ENCODE assay signal across 16 cellular contexts in genomic region chr5:139908749-139909148, GRCh38.
A peak's percentile ranks its signal among the peaks of the same experiment; 100 is the strongest.
DNase-seq lines count a peak whose midpoint lies in the region; ATAC-seq and TF ChIP-seq lines count a peak whose summit lies in the region.
"Had no signal": no experiment of that assay in that cellular context is flagged by ENCODE, and none has a peak within 500 bp of the region (broad histone marks: within the 10 kb centered on the region; RNA-seq: fewer than 3 reads in every experiment).

No MANE protein-coding gene starts in this region.

- intact Hi-C loops in ovary (cut with DNase I): loop anchor here in 1 of 4 donors (5.0 to 10.0 kb wide), 2 partner anchors 41 to 46 kb away; no protein-coding TSS in a partner anchor

- no peaks in the 10 kb centered on the region for H3K36me3 Mint-ChIP-seq in H9 (ENCODE audit: insufficient read depth in 1 of 3, low read depth in 3 of 3)
- no peaks in the 10 kb centered on the region for H3K36me3 Mint-ChIP-seq in endodermal cell (ENCODE audit: low read depth)
- H3K36me3 Mint-ChIP-seq in endothelial cell (ENCODE audit: low read depth, unreplicated experiment): no peaks in the 10 kb centered on the region
- H3K36me3 Mint-ChIP-seq: brain; CD4-positive, CD25-positive, alpha-beta regulatory T cell had no signal

- no peak overlapping the region for H3K4me3 ChIP-seq in endodermal cell (ENCODE audit: low read length)
- H3K4me3 ChIP-seq in ovary: no peak overlapping the region
- H3K4me3 ChIP-seq: lung had no signal

- H3K27me3 Mint-ChIP-seq in H9 (ENCODE audit: low read depth) (peaks cover 25% of the 10 kb centered on the region), endodermal cell (ENCODE audit: insufficient read depth) (peaks cover 24% of the 10 kb centered on the region), endothelial cell (ENCODE audit: unreplicated experiment) (peaks cover 4% of the 10 kb centered on the region)

- H3K9ac ChIP-seq in H9 (ENCODE audit: extremely low read depth, insufficient read length, low read length) (no peak overlapping the region), endodermal cell (ENCODE audit: extremely low read depth, low read length, poor library complexity, severe bottlenecking) (no peak overlapping the region)

- no peak overlapping the region for H3K14ac ChIP-seq in H9 (ENCODE audit: insufficient read depth, low read length)

- no peak overlapping the region for H3K23ac ChIP-seq in H9 (ENCODE audit: insufficient read length, low read depth, low read length)

- H3K36me3 ChIP-seq in endodermal cell (ENCODE audit: control insufficient read depth, insufficient read depth, low read length): no peaks in the 10 kb centered on the region
- H3K36me3 ChIP-seq in ovary: no peaks in the 10 kb centered on the region

- H3K4me1 ChIP-seq in H9 (ENCODE audit: insufficient read depth, low read length): no peaks in the 10 kb centered on the region
- peaks cover 4% of the 10 kb centered on the region for H3K4me1 ChIP-seq in endodermal cell (ENCODE audit: control insufficient read depth, insufficient read depth, low read length)
- H3K4me1 ChIP-seq in ovary (ENCODE audit: insufficient read depth): peaks cover 10% of the 10 kb centered on the region

- H2BK15ac ChIP-seq in H9 (ENCODE audit: low read depth, low read length): no peak overlapping the region

- H3K9me3 Mint-ChIP-seq in H9: no peaks in the 10 kb centered on the region
- no peaks in the 10 kb centered on the region for H3K9me3 Mint-ChIP-seq in endodermal cell
- no peaks in the 10 kb centered on the region for H3K9me3 Mint-ChIP-seq in endothelial cell (ENCODE audit: unreplicated experiment)
- H3K9me3 Mint-ChIP-seq: brain; CD4-positive, CD25-positive, alpha-beta regulatory T cell; T-helper 1 cell treated with Interleukin-12 subunit alpha and Interleukin-12 subunit beta and Interleukin-4 antibody, amounts not matched to agents 30 μg/mL and 1 μg/mL, for 36 hours had no signal

- H2BK120ac ChIP-seq in H9 (ENCODE audit: low read depth, low read length, poor library complexity, severe bottlenecking): no peak overlapping the region

- H2BK20ac ChIP-seq in H9 (ENCODE audit: low read depth, low read length, poor library complexity, severe bottlenecking): no peak overlapping the region

- no peaks in the 10 kb centered on the region for H3K79me2 ChIP-seq in H9 (ENCODE audit: insufficient read depth, low read length)

- no peak overlapping the region for H2BK12ac ChIP-seq in H9 (ENCODE audit: insufficient read length, low read depth, low read length)

- no peak overlapping the region for H4K91ac ChIP-seq in H9 (ENCODE audit: insufficient read length, low read depth, low read length)

- no peaks in the 10 kb centered on the region for H3K9me3 ChIP-seq in H9 (ENCODE audit: control insufficient read depth, low read depth, low read length)
- H3K9me3 ChIP-seq in endodermal cell (ENCODE audit: control insufficient read depth, low read length): no peaks in the 10 kb centered on the region
- no peaks in the 10 kb centered on the region for H3K9me3 ChIP-seq in ovary

- H3K27ac ChIP-seq in H9 (ENCODE audit: insufficient read length, low read depth, low read length) (no peak overlapping the region), endodermal cell (ENCODE audit: low read depth, low read length) (no peak overlapping the region), ovary (no peak overlapping the region)

- no peak for TF ChIP-seq CTCF in H9 (conservative IDR thresholded peaks at IDR 0.05)
- TF ChIP-seq CTCF in endodermal cell (conservative IDR thresholded peaks at IDR 0.05): no peak
- TF ChIP-seq CTCF in ovary (IDR thresholded peaks at IDR 0.05): no peak
- TF ChIP-seq CTCF in endothelial cell (IDR thresholded peaks at IDR 0.05; ENCODE audit: unreplicated experiment): no peak

- H3K27me3 ChIP-seq in H9 (ENCODE audit: insufficient read depth, low read length) (peaks cover 9% of the 10 kb centered on the region), endodermal cell (ENCODE audit: control insufficient read depth, insufficient read depth, low read length, poor library complexity, severe bottlenecking) (peaks cover 61% of the 10 kb centered on the region), ovary (no peaks in the 10 kb centered on the region)

- H3K4me1 Mint-ChIP-seq in H9 (peaks cover 0 to 5% of the 10 kb centered on the region in 2 experiments; a peak in 2 of 4 replicates), endodermal cell (peaks cover 4% of the 10 kb centered on the region), endothelial cell (ENCODE audit: unreplicated experiment) (no peaks in the 10 kb centered on the region)

- H3K79me1 ChIP-seq in H9 (ENCODE audit: insufficient read depth, low read depth, low read length, poor library complexity, severe bottlenecking): no peaks in the 10 kb centered on the region

- no peak for TF ChIP-seq EP300 in ovary (IDR thresholded peaks at IDR 0.05)

- H2AK5ac ChIP-seq in H9 (ENCODE audit: insufficient read length, low read length): no peak overlapping the region

- no CpG with 5 or more reads among the region's 2 CpGs for WGBS in H9 (ENCODE audit: extremely low coverage, insufficient read length, low lambda C conversion rate)
- WGBS in endodermal cell (ENCODE audit: insufficient coverage in 1 of 2, insufficient read length in 1 of 2), 2 experiments: 77 to 89% methylated on average over 1 to 2 of the region's 2 CpGs
- 47 to 61% (median 49%) methylated on average over 2 of the region's 2 CpGs for WGBS in ovary, 3 donors

- H4K8ac ChIP-seq in H9 (replicated peaks; ENCODE audit: insufficient read length, low read depth, low read length): no peak overlapping the region

- no peak overlapping the region for H2BK5ac ChIP-seq in H9 (ENCODE audit: insufficient read length, low read length)

- no peak overlapping the region for H3T11ph ChIP-seq in H9 (ENCODE audit: low read length)

- H3K23me2 ChIP-seq in H9 (ENCODE audit: insufficient read length, low read depth, low read length, poor library complexity, severe bottlenecking): peaks cover 10% of the 10 kb centered on the region

- H3K4me2 ChIP-seq in H9 (ENCODE audit: insufficient read depth, insufficient read length, low read length): no peak overlapping the region

- ATAC-seq in HG03175 (IDR thresholded peaks at IDR 0.05; ENCODE audit: unreplicated experiment): no peak

- H4K5ac ChIP-seq in H9 (ENCODE audit: insufficient read length, low read depth, low read length): no peak overlapping the region

- no peak overlapping the region for H3K4ac ChIP-seq in H9 (ENCODE audit: low read depth, low read length)

- H3K56ac ChIP-seq in H9 (ENCODE audit: insufficient read length, low read depth, low read length): no peak overlapping the region

- no peak overlapping the region for H3K27ac Mint-ChIP-seq in H9
- H3K27ac Mint-ChIP-seq in endodermal cell: no peak overlapping the region
- H3K27ac Mint-ChIP-seq in endothelial cell (ENCODE audit: unreplicated experiment): no peak overlapping the region
- H3K27ac Mint-ChIP-seq: brain; CD4-positive, CD25-positive, alpha-beta regulatory T cell; T-helper 1 cell treated with Interleukin-12 subunit alpha and Interleukin-12 subunit beta and Interleukin-4 antibody, amounts not matched to agents 30 μg/mL and 1 μg/mL, for 36 hours had no signal

- H4K20me1 ChIP-seq in H9 (ENCODE audit: control insufficient read depth, insufficient read depth, insufficient read length): no peaks in the 10 kb centered on the region

- H3K18ac ChIP-seq in H9 (ENCODE audit: insufficient read length, low read depth, low read length): no peak overlapping the region

- H3K4me3 Mint-ChIP-seq in H9 (no peak overlapping the region), endodermal cell (no peak overlapping the region), endothelial cell (ENCODE audit: unreplicated experiment) (no peak overlapping the region)
- H3K4me3 Mint-ChIP-seq: brain; CD4-positive, CD25-positive, alpha-beta regulatory T cell; T-helper 1 cell treated with Interleukin-12 subunit alpha and Interleukin-12 subunit beta and Interleukin-4 antibody, amounts not matched to agents 30 μg/mL and 1 μg/mL, for 36 hours had no signal

- H2AFZ ChIP-seq in H9 (ENCODE audit: low read length): no peak overlapping the region

- peak; percentile 19 for DNase-seq in H9
- peak; percentile 32 for DNase-seq in NCI-H226
- DNase-seq in endodermal cell: peak; percentile 36
- peak; percentile 69 to 88 (median 84) for DNase-seq in ovary
- DNase-seq in cerebellum (ENCODE audit: low spot score): no peak
- DNase-seq in activated CD4-positive, alpha-beta T cell treated with anti-CD3 and anti-CD28 coated beads, Interleukin-2, amount 50 U/mL, for 1 hour: no peak
- no peak for DNase-seq in endothelial cell (ENCODE audit: low spot score)
- DNase-seq: activated CD4-positive, alpha-beta T cell treated with anti-CD3 and anti-CD28 coated beads for 48 hours; CD4-positive, CD25-positive, alpha-beta regulatory T cell; KBM-7; NCI-H1930; small intestine had no signal

- TF ChIP-seq POLR2A in ovary (IDR thresholded peaks at IDR 0.05): no peak

Comparison
In these comparisons a context has a peak if more than half of its experiments do, and no peak if none do; other contexts are left out.
1. DNase-seq: peak in H9 (single experiment), NCI-H226 (single experiment), endodermal cell (single experiment) and ovary (5 of 5); none in cerebellum (single experiment), activated CD4-positive, alpha-beta T cell treated with anti-CD3 and anti-CD28 coated beads, Interleukin-2, amount 50 U/mL, for 1 hour (single experiment) and endothelial cell (single experiment).